Comparison of ENCODE assay signal across 14 cellular contexts in genomic region chr5:143456952-143457547, GRCh38. TPM values are rescaled to one million over a fixed set of nuclear protein-coding genes. Genes with fewer than 3 reads are reported as not detected.
DNase-seq lines count a peak whose midpoint lies in the region; TF ChIP-seq lines count a peak whose summit lies in the region.
"Had no signal": no experiment of that assay in that cellular context is flagged by ENCODE, and none has a peak within 500 bp of the region (broad histone marks: within the 10 kb centered on the region; RNA-seq: fewer than 3 reads in every experiment).

No MANE protein-coding gene starts in this region.

- no peak for TF ChIP-seq CTCF in astrocyte of the spinal cord (IDR thresholded peaks at IDR 0.05; ENCODE audit: low read depth, low read length)
- TF ChIP-seq CTCF in chondrocyte (IDR thresholded peaks at IDR 0.05), result no peak
- no peak for TF ChIP-seq CTCF in progenitor cell of endocrine pancreas (IDR thresholded peaks at IDR 0.05; ENCODE audit: unreplicated experiment)

- H3K27me3 Mint-ChIP-seq in chondrocyte (ENCODE audit: low read depth), result no peaks in the 10 kb centered on the region
- peaks cover 2% of the 10 kb centered on the region for H3K27me3 Mint-ChIP-seq in activated T-helper 2 cell treated with anti-CD3 and anti-CD28 coated beads, Interferon-gamma antibody, Interleukin-2, Interleukin-4, amounts not matched to agents 10 μg/mL and 5 μg/mL and 100 μg/mL, durations not matched to agents 14 hours and 24 hours and 36 hours (ENCODE audit: low read depth)
- no peaks in the 10 kb centered on the region for H3K27me3 Mint-ChIP-seq in progenitor cell of endocrine pancreas
- H3K27me3 Mint-ChIP-seq: activated CD4-positive, alpha-beta memory T cell treated with anti-CD3 and anti-CD28 coated beads, Interleukin-2, amount 10 ng/mL, durations not matched to agents 7 days and 5 days had no signal

- in situ Hi-C loops in ACHN (cut with HindIII; ENCODE audit: low pct_ligation_motif_present, low pct_unique_long_range_greater_than_20kb, low sequenced_read_pairs), result no loop called here
- in situ Hi-C loops in astrocyte of the spinal cord (cut with HindIII; ENCODE audit: low sequenced_read_pairs), result no loop called here

- H3K4me1 Mint-ChIP-seq in chondrocyte (ENCODE audit: low read depth) (no peaks in the 10 kb centered on the region), progenitor cell of endocrine pancreas (ENCODE audit: low read depth) (no peaks in the 10 kb centered on the region)
- no peaks in the 10 kb centered on the region for H3K4me1 Mint-ChIP-seq in activated T-helper 2 cell treated with anti-CD3 and anti-CD28 coated beads, Interferon-gamma antibody, Interleukin-2, Interleukin-4, amounts not matched to agents 10 μg/mL and 5 μg/mL and 100 μg/mL, durations not matched to agents 14 hours and 24 hours and 36 hours (ENCODE audit: low read depth)
- H3K4me1 Mint-ChIP-seq: activated CD4-positive, alpha-beta memory T cell treated with anti-CD3 and anti-CD28 coated beads, Interleukin-2, amount 10 ng/mL, durations not matched to agents 7 days and 5 days had no signal

- H3K27ac Mint-ChIP-seq in chondrocyte (ENCODE audit: unreplicated experiment) (no peak overlapping the region), progenitor cell of endocrine pancreas (no peak overlapping the region)
- no peak overlapping the region for H3K27ac Mint-ChIP-seq in activated T-helper 2 cell treated with anti-CD3 and anti-CD28 coated beads, Interferon-gamma antibody, Interleukin-2, Interleukin-4, amounts not matched to agents 10 μg/mL and 5 μg/mL and 100 μg/mL, durations not matched to agents 14 hours and 24 hours and 36 hours
- H3K27ac Mint-ChIP-seq: activated CD4-positive, alpha-beta memory T cell treated with anti-CD3 and anti-CD28 coated beads, Interleukin-2, amount 10 ng/mL, durations not matched to agents 7 days and 5 days had no signal

- intact Hi-C loops in activated T-helper 2 cell treated with anti-CD3 and anti-CD28 coated beads, Interferon-gamma antibody, Interleukin-2, Interleukin-4, amounts not matched to agents 10 μg/mL and 5 μg/mL and 100 μg/mL, durations not matched to agents 14 hours and 24 hours and 36 hours (cut with micrococcal nuclease), result no loop called here

- H3K9me3 Mint-ChIP-seq in chondrocyte (ENCODE audit: low read depth), result no peaks in the 10 kb centered on the region
- no peaks in the 10 kb centered on the region for H3K9me3 Mint-ChIP-seq in activated T-helper 2 cell treated with anti-CD3 and anti-CD28 coated beads, Interferon-gamma antibody, Interleukin-2, Interleukin-4, amounts not matched to agents 10 μg/mL and 5 μg/mL and 100 μg/mL, durations not matched to agents 14 hours and 24 hours and 36 hours
- H3K9me3 Mint-ChIP-seq in progenitor cell of endocrine pancreas (ENCODE audit: low read depth), result no peaks in the 10 kb centered on the region
- H3K9me3 Mint-ChIP-seq: activated CD4-positive, alpha-beta memory T cell treated with anti-CD3 and anti-CD28 coated beads, Interleukin-2, amount 10 ng/mL, durations not matched to agents 7 days and 5 days had no signal

- DNase-seq in ACHN (peak; percentile 62), HPDE6-E6E7 (ENCODE audit: extremely low spot score) (peak; percentile 54), astrocyte of the spinal cord (ENCODE audit: low read depth, low spot score) (peak; percentile 24), iris pigment epithelial cell (ENCODE audit: low read depth) (peak; percentile 72), chondrocyte (ENCODE audit: low spot score) (no peak), amniotic stem cell (lab: John Stamatoyannopoulos, UW) (no peak), progenitor cell of endocrine pancreas (ENCODE audit: low spot score, unreplicated experiment) (no peak)
- DNase-seq in activated T-helper 2 cell treated with anti-CD3 and anti-CD28 coated beads, Interferon-gamma antibody, Interleukin-2, Interleukin-4, amounts not matched to agents 10 μg/mL and 5 μg/mL and 100 μg/mL, durations not matched to agents 14 hours and 24 hours and 36 hours (ENCODE audit: low spot score), result no peak
- DNase-seq: activated CD4-positive, alpha-beta memory T cell treated with anti-CD3 and anti-CD28 coated beads, Interleukin-2, amount 10 ng/mL, durations not matched to agents 7 days and 5 days; activated naive CD4-positive, alpha-beta T cell; AML-193; DND-41; Kasumi-1; T-helper 2 cell had no signal

- H3K4me3 ChIP-seq in astrocyte of the spinal cord (ENCODE audit: low read depth, low read length), result no peak overlapping the region

- no peak overlapping the region for H3K4me3 Mint-ChIP-seq in chondrocyte (ENCODE audit: unreplicated experiment)
- H3K4me3 Mint-ChIP-seq in activated T-helper 2 cell treated with anti-CD3 and anti-CD28 coated beads, Interferon-gamma antibody, Interleukin-2, Interleukin-4, amounts not matched to agents 10 μg/mL and 5 μg/mL and 100 μg/mL, durations not matched to agents 14 hours and 24 hours and 36 hours (ENCODE audit: low read depth), result no peak overlapping the region
- H3K4me3 Mint-ChIP-seq in progenitor cell of endocrine pancreas (ENCODE audit: low read depth), result no peak overlapping the region
- H3K4me3 Mint-ChIP-seq: activated CD4-positive, alpha-beta memory T cell treated with anti-CD3 and anti-CD28 coated beads, Interleukin-2, amount 10 ng/mL, durations not matched to agents 7 days and 5 days had no signal

- no peaks in the 10 kb centered on the region for H3K36me3 Mint-ChIP-seq in chondrocyte (ENCODE audit: low read depth)
- H3K36me3 Mint-ChIP-seq in activated T-helper 2 cell treated with anti-CD3 and anti-CD28 coated beads, Interferon-gamma antibody, Interleukin-2, Interleukin-4, amounts not matched to agents 10 μg/mL and 5 μg/mL and 100 μg/mL, durations not matched to agents 14 hours and 24 hours and 36 hours (ENCODE audit: low read depth), result no peaks in the 10 kb centered on the region
- no peaks in the 10 kb centered on the region for H3K36me3 Mint-ChIP-seq in progenitor cell of endocrine pancreas (ENCODE audit: insufficient read depth)

RNA-seq across cellular contexts. Expression of gene NR3C1, which starts 53.6 kb away (rescaled TPM):
- total RNA-seq in chondrocyte, result 37.1 to 46.4 TPM (median 44.6 TPM) in 3 replicates
- 51.3 and 52.0 TPM in 2 replicates for total RNA-seq in activated T-helper 2 cell treated with anti-CD3 and anti-CD28 coated beads, Interferon-gamma antibody, Interleukin-2, Interleukin-4, amounts not matched to agents 10 μg/mL and 5 μg/mL and 100 μg/mL, durations not matched to agents 14 hours and 24 hours and 36 hours
- 6.1 and 6.7 TPM in 2 replicates for total RNA-seq in progenitor cell of endocrine pancreas

Comparison
In these comparisons a context has a peak if more than half of its experiments do, and no peak if none do; other contexts are left out.
1. DNase-seq: peak in ACHN (single experiment), HPDE6-E6E7 (single experiment), astrocyte of the spinal cord (single experiment) and iris pigment epithelial cell (single experiment); none in chondrocyte (single experiment), activated T-helper 2 cell treated with anti-CD3 and anti-CD28 coated beads, Interferon-gamma antibody, Interleukin-2, Interleukin-4, amounts not matched to agents 10 μg/mL and 5 μg/mL and 100 μg/mL, durations not matched to agents 14 hours and 24 hours and 36 hours (single experiment), amniotic stem cell (single experiment) and progenitor cell of endocrine pancreas (single experiment).